ENCODE assay signal across 21 cellular contexts in genomic region chr10:128027306-128027705, GRCh38.
"Had no signal": no experiment of that assay in that cellular context is flagged by ENCODE, and none has a peak within 500 bp of the region (broad histone marks: within the 10 kb centered on the region; RNA-seq: fewer than 3 reads in every experiment).

No MANE protein-coding gene starts in this region.

- DNase-seq: activated CD4-positive, alpha-beta T cell treated with anti-CD3 and anti-CD28 coated beads, Interleukin-2, amount 10 ng/mL, durations not matched to agents 24 days and 14 days; activated CD8-positive, alpha-beta T cell treated with anti-CD3 and anti-CD28 coated beads, Interleukin-2, amount 10 ng/mL, durations not matched to agents 7 days and 5 days; activated naive CD4-positive, alpha-beta T cell; amygdala; cerebellar nuclear complex; esophagus squamous epithelium; gastrocnemius medialis; mesendoderm; mucosa of descending colon; occipital lobe; right lobe of liver; stimulated activated CD4-positive, alpha-beta T cell treated with anti-CD3 and anti-CD28 coated beads, Interleukin-2, amount 100 ng/mL, for 48 hours; transverse colon; uterus had no signal

- H3K27me3 ChIP-seq: gastrocnemius medialis, right lobe of liver, suprapubic skin, transverse colon, uterus had no signal

- ATAC-seq: activated CD8-positive, alpha-beta T cell treated with anti-CD3 and anti-CD28 coated beads, Interleukin-2, amount 10 ng/mL, durations not matched to agents 7 days and 5 days; gastrocnemius medialis; mucosa of descending colon; right lobe of liver had no signal

- H3K36me3 Mint-ChIP-seq: activated naive CD8-positive, alpha-beta T cell had no signal

- H3K27ac ChIP-seq: coronary artery, esophagus squamous epithelium, gastrocnemius medialis, lower lobe of right lung, right lobe of liver, suprapubic skin, transverse colon, uterus had no signal

- H3K27ac Mint-ChIP-seq: activated CD4-positive, alpha-beta T cell treated with anti-CD3 and anti-CD28 coated beads, Interleukin-2, amount 10 ng/mL, durations not matched to agents 24 days and 14 days; activated CD8-positive, alpha-beta T cell treated with anti-CD3 and anti-CD28 coated beads, Interleukin-2, amount 10 ng/mL, durations not matched to agents 7 days and 5 days; activated naive CD8-positive, alpha-beta T cell; stimulated activated naive CD8-positive, alpha-beta T cell treated with anti-CD3 and anti-CD28 coated beads, Interleukin-15, Interleukin-2, amounts not matched to agents 100 ng/mL and 50 ng/mL, for 24 hours had no signal

- H3K36me3 ChIP-seq: esophagus squamous epithelium, gastrocnemius medialis, right lobe of liver, suprapubic skin, transverse colon, uterus had no signal

- H3K4me3 Mint-ChIP-seq: activated CD4-positive, alpha-beta T cell treated with anti-CD3 and anti-CD28 coated beads, Interleukin-2, amount 10 ng/mL, durations not matched to agents 24 days and 14 days; activated CD8-positive, alpha-beta T cell treated with anti-CD3 and anti-CD28 coated beads, Interleukin-2, amount 10 ng/mL, durations not matched to agents 7 days and 5 days; activated naive CD8-positive, alpha-beta T cell; activated T-helper 1 cell treated with anti-CD3 and anti-CD28 coated beads, Interleukin-12 subunit alpha, Interleukin-12 subunit beta, Interleukin-2, Interleukin-4 antibody, amounts not matched to agents 30 ng/mL and 10 ng/mL and 1 ng/mL, durations not matched to agents 14 hours and 24 hours and 36 hours had no signal

- H3K27me3 Mint-ChIP-seq: activated CD4-positive, alpha-beta T cell treated with anti-CD3 and anti-CD28 coated beads, Interleukin-2, amount 10 ng/mL, durations not matched to agents 24 days and 14 days; activated naive CD8-positive, alpha-beta T cell; stimulated activated naive CD8-positive, alpha-beta T cell treated with anti-CD3 and anti-CD28 coated beads, Interleukin-15, Interleukin-2, amounts not matched to agents 100 ng/mL and 50 ng/mL, for 24 hours had no signal

- H3K9me3 Mint-ChIP-seq: activated CD4-positive, alpha-beta T cell treated with anti-CD3 and anti-CD28 coated beads, Interleukin-2, amount 10 ng/mL, durations not matched to agents 24 days and 14 days; activated T-helper 1 cell treated with anti-CD3 and anti-CD28 coated beads, Interleukin-12 subunit alpha, Interleukin-12 subunit beta, Interleukin-2, Interleukin-4 antibody, amounts not matched to agents 30 ng/mL and 10 ng/mL and 1 ng/mL, durations not matched to agents 14 hours and 24 hours and 36 hours; stimulated activated naive CD8-positive, alpha-beta T cell treated with anti-CD3 and anti-CD28 coated beads, Interleukin-15, Interleukin-2, amounts not matched to agents 100 ng/mL and 50 ng/mL, for 24 hours had no signal

- H3K9me3 ChIP-seq: esophagus squamous epithelium, gastrocnemius medialis, lower lobe of right lung, mucosa of descending colon, right lobe of liver, suprapubic skin, transverse colon, uterus had no signal

- H3K4me2 ChIP-seq: smooth muscle cell had no signal

- H3K4me3 ChIP-seq: coronary artery, esophagus squamous epithelium, gastrocnemius medialis, lower lobe of right lung, mucosa of descending colon, right lobe of liver, smooth muscle cell, suprapubic skin, transverse colon, uterus had no signal

- H3K4me1 ChIP-seq: esophagus squamous epithelium, gastrocnemius medialis, lower lobe of right lung, right lobe of liver, suprapubic skin, transverse colon, uterus had no signal
